In the genomic region with DNA sequence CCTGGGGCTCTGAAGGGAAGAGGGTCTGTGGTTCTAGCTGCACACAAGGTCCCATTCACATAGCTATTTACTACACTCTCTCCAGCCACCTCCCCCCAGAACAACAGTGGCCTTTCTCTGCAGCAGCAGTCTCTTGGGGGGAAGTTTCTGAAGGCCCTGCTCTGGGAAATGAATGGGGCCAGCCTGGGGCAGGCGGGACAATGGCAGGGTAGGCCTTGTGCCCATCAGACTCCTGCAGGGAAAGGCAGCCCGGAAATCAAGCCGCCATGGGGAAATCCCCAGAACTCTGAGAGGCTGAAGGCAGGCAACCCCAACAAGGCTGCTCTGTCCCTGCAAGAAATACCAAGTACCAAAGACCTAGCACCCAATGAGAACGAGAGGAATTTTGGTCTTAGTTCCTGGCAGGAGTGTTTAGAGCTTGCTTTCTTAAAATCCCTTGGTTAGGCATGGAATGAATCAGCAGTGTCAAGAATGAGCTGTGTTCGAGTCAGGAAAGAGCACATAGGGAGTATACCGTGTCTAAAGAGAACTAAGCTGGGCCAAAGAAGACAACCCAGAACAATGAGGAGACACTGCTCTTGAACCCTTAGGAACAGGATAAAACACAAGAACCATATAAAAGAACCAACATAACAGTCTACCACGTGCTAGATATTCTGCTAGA, we compare ENCODE assay signal across 2 cellular contexts.
TF ChIP-seq lines count a peak whose summit lies in the region.

No MANE protein-coding gene starts in this region.

TF ChIP-seq in WTC11, 78 proteins besides CTCF, POLR2A, EP300 and RAD21 (continued from another document):
- TF ChIP-seq, protein P1, sequence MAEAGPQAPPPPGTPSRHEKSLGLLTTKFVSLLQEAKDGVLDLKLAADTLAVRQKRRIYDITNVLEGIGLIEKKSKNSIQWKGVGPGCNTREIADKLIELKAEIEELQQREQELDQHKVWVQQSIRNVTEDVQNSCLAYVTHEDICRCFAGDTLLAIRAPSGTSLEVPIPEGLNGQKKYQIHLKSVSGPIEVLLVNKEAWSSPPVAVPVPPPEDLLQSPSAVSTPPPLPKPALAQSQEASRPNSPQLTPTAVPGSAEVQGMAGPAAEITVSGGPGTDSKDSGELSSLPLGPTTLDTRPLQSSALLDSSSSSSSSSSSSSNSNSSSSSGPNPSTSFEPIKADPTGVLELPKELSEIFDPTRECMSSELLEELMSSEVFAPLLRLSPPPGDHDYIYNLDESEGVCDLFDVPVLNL (CRISPR knock-in tag; IDR thresholded peaks at IDR 0.05; ENCODE audit: borderline replicate concordance, low read depth) = no peak
- TF ChIP-seq, protein P2, sequence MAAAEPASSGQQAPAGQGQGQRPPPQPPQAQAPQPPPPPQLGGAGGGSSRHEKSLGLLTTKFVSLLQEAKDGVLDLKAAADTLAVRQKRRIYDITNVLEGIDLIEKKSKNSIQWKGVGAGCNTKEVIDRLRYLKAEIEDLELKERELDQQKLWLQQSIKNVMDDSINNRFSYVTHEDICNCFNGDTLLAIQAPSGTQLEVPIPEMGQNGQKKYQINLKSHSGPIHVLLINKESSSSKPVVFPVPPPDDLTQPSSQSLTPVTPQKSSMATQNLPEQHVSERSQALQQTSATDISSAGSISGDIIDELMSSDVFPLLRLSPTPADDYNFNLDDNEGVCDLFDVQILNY (CRISPR knock-in tag; IDR thresholded peaks at IDR 0.05) = no peak
- TF ChIP-seq ZNF138 (CRISPR knock-in tag; conservative IDR thresholded peaks at IDR 0.05) = no peak
- TF ChIP-seq FOXJ3 (CRISPR knock-in tag; IDR thresholded peaks at IDR 0.05; ENCODE audit: borderline replicate concordance) = no peak
- TF ChIP-seq ATF1 (CRISPR knock-in tag; IDR thresholded peaks at IDR 0.05) = no peak
- TF ChIP-seq, protein P3, sequence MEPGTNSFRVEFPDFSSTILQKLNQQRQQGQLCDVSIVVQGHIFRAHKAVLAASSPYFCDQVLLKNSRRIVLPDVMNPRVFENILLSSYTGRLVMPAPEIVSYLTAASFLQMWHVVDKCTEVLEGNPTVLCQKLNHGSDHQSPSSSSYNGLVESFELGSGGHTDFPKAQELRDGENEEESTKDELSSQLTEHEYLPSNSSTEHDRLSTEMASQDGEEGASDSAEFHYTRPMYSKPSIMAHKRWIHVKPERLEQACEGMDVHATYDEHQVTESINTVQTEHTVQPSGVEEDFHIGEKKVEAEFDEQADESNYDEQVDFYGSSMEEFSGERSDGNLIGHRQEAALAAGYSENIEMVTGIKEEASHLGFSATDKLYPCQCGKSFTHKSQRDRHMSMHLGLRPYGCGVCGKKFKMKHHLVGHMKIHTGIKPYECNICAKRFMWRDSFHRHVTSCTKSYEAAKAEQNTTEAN (CRISPR knock-in tag; IDR thresholded peaks at IDR 0.05) = no peak
- no peak for TF ChIP-seq EMX1 (CRISPR knock-in tag; IDR thresholded peaks at IDR 0.05)
- TF ChIP-seq, protein P4, sequence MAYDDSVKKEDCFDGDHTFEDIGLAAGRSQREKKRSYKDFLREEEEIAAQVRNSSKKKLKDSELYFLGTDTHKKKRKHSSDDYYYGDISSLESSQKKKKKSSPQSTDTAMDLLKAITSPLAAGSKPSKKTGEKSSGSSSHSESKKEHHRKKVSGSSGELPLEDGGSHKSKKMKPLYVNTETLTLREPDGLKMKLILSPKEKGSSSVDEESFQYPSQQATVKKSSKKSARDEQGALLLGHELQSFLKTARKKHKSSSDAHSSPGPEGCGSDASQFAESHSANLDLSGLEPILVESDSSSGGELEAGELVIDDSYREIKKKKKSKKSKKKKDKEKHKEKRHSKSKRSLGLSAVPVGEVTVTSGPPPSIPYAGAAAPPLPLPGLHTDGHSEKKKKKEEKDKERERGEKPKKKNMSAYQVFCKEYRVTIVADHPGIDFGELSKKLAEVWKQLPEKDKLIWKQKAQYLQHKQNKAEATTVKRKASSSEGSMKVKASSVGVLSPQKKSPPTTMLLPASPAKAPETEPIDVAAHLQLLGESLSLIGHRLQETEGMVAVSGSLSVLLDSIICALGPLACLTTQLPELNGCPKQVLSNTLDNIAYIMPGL (CRISPR knock-in tag; IDR thresholded peaks at IDR 0.05) = no peak
- no peak for TF ChIP-seq NFE2L1 (CRISPR knock-in tag; IDR thresholded peaks at IDR 0.05)
- TF ChIP-seq GABPB1 (CRISPR knock-in tag; IDR thresholded peaks at IDR 0.05) = no peak

TF ChIP-seq in SK-N-SH treated with all-trans-retinoic acid at 6 μM for 48 hours, 23 proteins besides CTCF, POLR2A, EP300 and RAD21 (continued from another document):
- TF ChIP-seq, protein P5, sequence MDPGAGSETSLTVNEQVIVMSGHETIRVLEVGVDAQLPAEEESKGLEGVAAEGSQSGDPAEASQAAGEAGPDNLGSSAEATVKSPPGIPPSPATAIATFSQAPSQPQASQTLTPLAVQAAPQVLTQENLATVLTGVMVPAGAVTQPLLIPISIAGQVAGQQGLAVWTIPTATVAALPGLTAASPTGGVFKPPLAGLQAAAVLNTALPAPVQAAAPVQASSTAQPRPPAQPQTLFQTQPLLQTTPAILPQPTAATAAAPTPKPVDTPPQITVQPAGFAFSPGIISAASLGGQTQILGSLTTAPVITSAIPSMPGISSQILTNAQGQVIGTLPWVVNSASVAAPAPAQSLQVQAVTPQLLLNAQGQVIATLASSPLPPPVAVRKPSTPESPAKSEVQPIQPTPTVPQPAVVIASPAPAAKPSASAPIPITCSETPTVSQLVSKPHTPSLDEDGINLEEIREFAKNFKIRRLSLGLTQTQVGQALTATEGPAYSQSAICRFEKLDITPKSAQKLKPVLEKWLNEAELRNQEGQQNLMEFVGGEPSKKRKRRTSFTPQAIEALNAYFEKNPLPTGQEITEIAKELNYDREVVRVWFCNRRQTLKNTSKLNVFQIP (CRISPR knock-in tag; IDR thresholded peaks at IDR 0.05; ENCODE audit: borderline replicate concordance, low read depth) = no peak
- TF ChIP-seq ARNTL (CRISPR knock-in tag; IDR thresholded peaks at IDR 0.05; ENCODE audit: borderline replicate concordance, low read depth) = no peak
- no peak for TF ChIP-seq ZNF565 (CRISPR knock-in tag; conservative IDR thresholded peaks at IDR 0.05; ENCODE audit: low read depth)
- TF ChIP-seq GLIS3 (CRISPR knock-in tag; IDR thresholded peaks at IDR 0.05) = no peak
- TF ChIP-seq ZFP3 (CRISPR knock-in tag; IDR thresholded peaks at IDR 0.05) = no peak
- TF ChIP-seq SNAI2 (CRISPR knock-in tag; IDR thresholded peaks at IDR 0.05) = no peak
- no peak for TF ChIP-seq ZNF8 (CRISPR knock-in tag; IDR thresholded peaks at IDR 0.05)
- no peak for TF ChIP-seq RARB (CRISPR knock-in tag; IDR thresholded peaks at IDR 0.05)
- TF ChIP-seq, protein P6, sequence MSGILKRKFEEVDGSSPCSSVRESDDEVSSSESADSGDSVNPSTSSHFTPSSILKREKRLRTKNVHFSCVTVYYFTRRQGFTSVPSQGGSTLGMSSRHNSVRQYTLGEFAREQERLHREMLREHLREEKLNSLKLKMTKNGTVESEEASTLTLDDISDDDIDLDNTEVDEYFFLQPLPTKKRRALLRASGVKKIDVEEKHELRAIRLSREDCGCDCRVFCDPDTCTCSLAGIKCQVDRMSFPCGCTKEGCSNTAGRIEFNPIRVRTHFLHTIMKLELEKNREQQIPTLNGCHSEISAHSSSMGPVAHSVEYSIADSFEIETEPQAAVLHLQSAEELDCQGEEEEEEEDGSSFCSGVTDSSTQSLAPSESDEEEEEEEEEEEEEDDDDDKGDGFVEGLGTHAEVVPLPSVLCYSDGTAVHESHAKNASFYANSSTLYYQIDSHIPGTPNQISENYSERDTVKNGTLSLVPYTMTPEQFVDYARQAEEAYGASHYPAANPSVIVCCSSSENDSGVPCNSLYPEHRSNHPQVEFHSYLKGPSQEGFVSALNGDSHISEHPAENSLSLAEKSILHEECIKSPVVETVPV (CRISPR knock-in tag; IDR thresholded peaks at IDR 0.05) = no peak
